Comparison of ENCODE assay signal across 9 cellular contexts in genomic region chr17:45308016-45308365, GRCh38. TPM values are rescaled to one million over a fixed set of nuclear protein-coding genes. Genes with fewer than 3 reads are reported as not detected.
A peak's percentile ranks its signal among the peaks of the same experiment; 100 is the strongest.
DNase-seq lines count a peak whose midpoint lies in the region; ATAC-seq, FAIRE-seq and TF ChIP-seq lines count a peak whose summit lies in the region.
"Had no signal": no experiment of that assay in that cellular context is flagged by ENCODE, and none has a peak within 500 bp of the region (broad histone marks: within the 10 kb centered on the region; RNA-seq: fewer than 3 reads in every experiment).

No MANE protein-coding gene starts in this region.

- DNase-seq in A549 (ENCODE audit: low read depth in 1 of 2, low spot score in 1 of 2) (no peak), HL-60 (ENCODE audit: low read depth in 1 of 2, low spot score in 1 of 2) (no peak), MCF 10A (ENCODE audit: unreplicated experiment) (no peak), naive B cell (no peak), medulla oblongata (ENCODE audit: extremely low spot score) (no peak), inferior parietal cortex (ENCODE audit: extremely low spot score) (no peak)
- DNase-seq in effector CD4-positive, alpha-beta T cell = no peak
- DNase-seq in stimulated activated naive CD4-positive, alpha-beta T cell (lab: John Stamatoyannopoulos, UW) = no peak

- peaks cover 92% of the 10 kb centered on the region for H3K4me1 ChIP-seq in A549

- peak overlapping the region; percentile 72 for H3K4me2 ChIP-seq in A549

- peak overlapping the region; percentile 32 for H3K4me3 Mint-ChIP-seq in MCF 10A (ENCODE audit: unreplicated experiment)
- H3K4me3 Mint-ChIP-seq in naive B cell = peak overlapping the region; percentile 67 to 95 (median 86)

- H3K27me3 Mint-ChIP-seq in MCF 10A (ENCODE audit: insufficient read depth, unreplicated experiment) = no peaks in the 10 kb centered on the region
- H3K27me3 Mint-ChIP-seq in naive B cell = no peaks in the 10 kb centered on the region

- no TSS peak for BruUV-seq in MCF 10A (replicated peaks; lab: Mats Ljungman, UMichigan)

- H3K4me1 Mint-ChIP-seq in MCF 10A (ENCODE audit: insufficient read depth, unreplicated experiment) (peaks cover 26% of the 10 kb centered on the region), naive B cell (peaks cover 59 to 89% (median 74%) of the 10 kb centered on the region in 3 donors)

- WGBS in A549 (ENCODE audit: missing lambda C conversion rate) = 44% methylated on average over 6 of the region's 6 CpGs

- no peaks in the 10 kb centered on the region for H3K9me3 ChIP-seq in A549

- H3K4me3 ChIP-seq in A549 (peak overlapping the region; percentile 10; the same call in 1 of the 3 replicates), HL-60 (replicated peaks; ENCODE audit: insufficient read depth, low read length) (no peak overlapping the region)

- no peak for TF ChIP-seq RAD21 in A549 (conservative IDR thresholded peaks at IDR 0.05 in 1 of 2, IDR thresholded peaks at IDR 0.05 in 1 of 2)

- TF ChIP-seq POLR2A in A549 (IDR thresholded peaks at IDR 0.05; ENCODE audit: low read length) = no peak

- no peaks in the 10 kb centered on the region for H3K9me3 Mint-ChIP-seq in MCF 10A (ENCODE audit: unreplicated experiment)
- no peaks in the 10 kb centered on the region for H3K9me3 Mint-ChIP-seq in naive B cell

- no peak for TF ChIP-seq EP300 in A549 (IDR thresholded peaks at IDR 0.05)

- H3K27ac Mint-ChIP-seq in MCF 10A (ENCODE audit: low read depth, unreplicated experiment) = peak overlapping the region; percentile 90
- H3K27ac Mint-ChIP-seq in naive B cell = peak overlapping the region; percentile 92 to 98 (median 97)

- no peak for FAIRE-seq in A549 (lab: Jason Lieb, UNC)

- TF ChIP-seq CTCF in A549 (IDR thresholded peaks at IDR 0.05) (no peak), HL-60 (IDR thresholded peaks at IDR 0.05; ENCODE audit: insufficient read depth, low read length) (no peak), MCF 10A (IDR thresholded peaks at IDR 0.05; ENCODE audit: unreplicated experiment) (no peak)

- H3K27ac ChIP-seq in A549 (peak overlapping the region; percentile 77 to 92), HL-60 (replicated peaks) (peak overlapping the region; percentile 48)

- intact Hi-C loops in MCF 10A (cut with micrococcal nuclease) = no loop called here

- ATAC-seq in A549 = peak in 1 of 2 experiments; percentile 1; a peak in 2 of 6 replicates
- no peak for ATAC-seq in naive B cell (ENCODE audit: low read depth in 2 of 2)

- CTCF ChIA-PET in A549 (lab: Yijun Ruan, JAX) = interaction anchor here (0.8 to 39.8 kb wide), 12 partner anchors 9 to 89 kb away, joined by 3 to 640 read pairs (median 12); partner anchors contain the start of gene MAP3K14
- CTCF ChIA-PET in MCF 10A (lab: Yijun Ruan, JAX) = interaction anchor here (0.7 to 5.4 kb wide), 4 partner anchors 9 to 480 kb away, joined by 3 to 17 read pairs (median 10); partner anchors contain the start of gene MAP3K14

- POLR2A ChIA-PET in A549 (lab: Yijun Ruan, JAX) = interaction anchor here (1.9 to 3.2 kb wide), 3 partner anchors 9 to 64 kb away, joined by 6 to 28 read pairs (median 7); partner anchors contain the start of gene MAP3K14
- POLR2A ChIA-PET in MCF 10A (lab: Yijun Ruan, JAX) = interaction anchor here (1.2 to 7.6 kb wide), 6 partner anchors 9 to 158 kb away, joined by 3 to 88 read pairs (median 15); partner anchors contain the start of gene MAP3K14

- H3K36me3 Mint-ChIP-seq in MCF 10A (ENCODE audit: insufficient read depth, unreplicated experiment) (peaks cover 31% of the 10 kb centered on the region), naive B cell (peaks cover 0 to 5% of the 10 kb centered on the region in 2 donors)

- H3K27me3 ChIP-seq in HL-60 (ENCODE audit: insufficient read depth, poor library complexity, severe bottlenecking) = no peaks in the 10 kb centered on the region

TF ChIP-seq in A549, 52 proteins besides CTCF, POLR2A, EP300 and RAD21:
- TF ChIP-seq TP53 (CRISPR knock-in tag; IDR thresholded peaks at IDR 0.05) (peak; percentile 21), TFCP2L1 (CRISPR knock-in tag; IDR thresholded peaks at IDR 0.05) (peak; percentile 20; the same call in 1 of the 2 replicates), CHD2 (IDR thresholded peaks at IDR 0.05; ENCODE audit: low read length, partially characterized antibody) (no peak)

RNA-seq across cellular contexts. Expression of gene MAP3K14, which starts 8.8 kb away (rescaled TPM):
- polyA plus RNA-seq in A549 (2011; rRNA removed) (9.1 and 10.9 TPM in 2 replicates), A549 (2017; fragmentation: RNase III; extraction: RNeasy Plus Mini Kit Qiagen cat#74134 plus additional on column Dnase treatment) (30.7 to 53.6 TPM (median 34.5 TPM) in 3 replicates), naive B cell (ENCODE audit: low read depth in 6 of 6) (10 to 100 TPM; 13.3 to 38.9 (median 19.1) TPM)
- polyA plus RNA-seq in A549 (2012; cell fraction: cytosol; rRNA removed) = 39.9 and 49.0 TPM in 2 replicates
- 142 and 168 TPM in 2 replicates for polyA plus RNA-seq in A549 (2012; cell fraction: nucleus; rRNA removed)
- polyA minus RNA-seq in A549 (2011; rRNA and poly(A)+ RNA removed) = 12.0 and 13.0 TPM in 2 replicates
- total RNA-seq in MCF 10A (2022) = 5.3 and 9.2 TPM in 2 replicates

RNA-seq across cellular contexts. Expression of gene SPATA32, which starts 46.1 kb away (rescaled TPM):
- polyA plus RNA-seq in A549 (2011; rRNA removed) (0.05 and 0.08 TPM in 2 replicates), A549 (2017; fragmentation: RNase III; extraction: RNeasy Plus Mini Kit Qiagen cat#74134 plus additional on column Dnase treatment) (0.09 to 0.25 TPM (median 0.21 TPM) in 3 replicates), naive B cell (ENCODE audit: low read depth in 6 of 6) (1 to 10 TPM in 1 of 6 donors, under 1 TPM in 4, not detected in 1; 0.16 to 4.6 (median 0.31) TPM)
- polyA plus RNA-seq in A549 (2012; cell fraction: cytosol; rRNA removed) = 0.09 and 0.16 TPM in 2 replicates
- 0.40 and 0.54 TPM in 2 replicates for polyA plus RNA-seq in A549 (2012; cell fraction: nucleus; rRNA removed)
- not detected in 2 replicates for polyA minus RNA-seq in A549 (2011; rRNA and poly(A)+ RNA removed)
- not detected in 2 replicates for total RNA-seq in MCF 10A (2022)
- total RNA-seq: SK-MEL-5 had no signal
